ENCODE assay signal across 20 cellular contexts in genomic region chr11:108790501-108791299, GRCh38.
DNase-seq lines count a peak whose midpoint lies in the region; ATAC-seq and TF ChIP-seq lines count a peak whose summit lies in the region.
"Had no signal": no experiment of that assay in that cellular context is flagged by ENCODE, and none has a peak within 500 bp of the region (broad histone marks: within the 10 kb centered on the region; RNA-seq: fewer than 3 reads in every experiment).

No MANE protein-coding gene starts in this region.

- H3K36me3 ChIP-seq in tibial artery = no peaks in the 10 kb centered on the region
- H3K36me3 ChIP-seq: cardiac muscle cell, thyroid gland had no signal

- H3K9me3 Mint-ChIP-seq in activated T-cell treated with anti-CD3 and anti-CD28 coated beads, Interleukin-2, amount 50 U/mL, for 24 hours = peaks cover 2% of the 10 kb centered on the region
- H3K9me3 Mint-ChIP-seq in stimulated activated naive CD8-positive, alpha-beta T cell treated with anti-CD3 and anti-CD28 coated beads, Interleukin-15, amount 100 ng/mL, for 72 hours = no peaks in the 10 kb centered on the region
- H3K9me3 Mint-ChIP-seq: activated CD4-positive, alpha-beta memory T cell treated with anti-CD3 and anti-CD28 coated beads for 36 hours; natural killer cell treated with Interleukin-12 subunit alpha and Interleukin-12 subunit beta and Interleukin-15 and Interleukin-18, amount 100 ng/mL, for 72 hours had no signal

- peak overlapping the region; percentile 42 for H3K27ac Mint-ChIP-seq in activated T-cell treated with anti-CD3 and anti-CD28 coated beads, Interleukin-2, amount 50 U/mL, for 24 hours
- no peak overlapping the region for H3K27ac Mint-ChIP-seq in stimulated activated naive CD8-positive, alpha-beta T cell treated with anti-CD3 and anti-CD28 coated beads, Interleukin-15, amount 100 ng/mL, for 72 hours
- H3K27ac Mint-ChIP-seq: activated CD4-positive, alpha-beta memory T cell treated with anti-CD3 and anti-CD28 coated beads for 36 hours; natural killer cell treated with Interleukin-12 subunit alpha and Interleukin-12 subunit beta and Interleukin-15 and Interleukin-18, amount 100 ng/mL, for 72 hours had no signal

- H3K4me1 ChIP-seq in tibial artery = no peaks in the 10 kb centered on the region

- DNase-seq in activated T-cell treated with anti-CD3 and anti-CD28 coated beads, Interleukin-2, amount 50 U/mL, for 24 hours = no peak
- no peak for DNase-seq in activated T-cell treated with anti-CD3 and anti-CD28 coated beads for 4 hours
- no peak for DNase-seq in stimulated activated naive CD8-positive, alpha-beta T cell treated with anti-CD3 and anti-CD28 coated beads, Interleukin-15, amount 100 ng/mL, for 72 hours
- no peak for DNase-seq in retina
- DNase-seq in NCI-H526 treated with DMSO at 0.1 percent for 48 hours (lab: John Stamatoyannopoulos, UW) = no peak
- DNase-seq in tibial artery = no peak
- DNase-seq: activated CD4-positive, alpha-beta memory T cell treated with anti-CD3 and anti-CD28 coated beads for 36 hours; GM23248; Karpas-422; left cardiac atrium; NCI-H1105; NCI-H524 treated with DMSO at 0.1 percent for 48 hours; OCI-M1; SIG-M5; thyroid gland had no signal

- no peaks in the 10 kb centered on the region for H3K27me3 Mint-ChIP-seq in activated T-cell treated with anti-CD3 and anti-CD28 coated beads, Interleukin-2, amount 50 U/mL, for 24 hours
- no peaks in the 10 kb centered on the region for H3K27me3 Mint-ChIP-seq in stimulated activated naive CD8-positive, alpha-beta T cell treated with anti-CD3 and anti-CD28 coated beads, Interleukin-15, amount 100 ng/mL, for 72 hours
- H3K27me3 Mint-ChIP-seq: activated CD4-positive, alpha-beta memory T cell treated with anti-CD3 and anti-CD28 coated beads for 36 hours; natural killer cell treated with Interleukin-12 subunit alpha and Interleukin-12 subunit beta and Interleukin-15 and Interleukin-18, amount 100 ng/mL, for 72 hours had no signal

- TF ChIP-seq CTCF in tibial artery (IDR thresholded peaks at IDR 0.05) = no peak

- peaks cover 46% of the 10 kb centered on the region for H3K4me1 Mint-ChIP-seq in activated T-cell treated with anti-CD3 and anti-CD28 coated beads, Interleukin-2, amount 50 U/mL, for 24 hours (ENCODE audit: low read depth)
- H3K4me1 Mint-ChIP-seq in stimulated activated naive CD8-positive, alpha-beta T cell treated with anti-CD3 and anti-CD28 coated beads, Interleukin-15, amount 100 ng/mL, for 72 hours = peaks cover 38% of the 10 kb centered on the region

- ATAC-seq in HG02610 (IDR thresholded peaks at IDR 0.05; ENCODE audit: unreplicated experiment) (peak; percentile 88), HG03565 (IDR thresholded peaks at IDR 0.05; ENCODE audit: unreplicated experiment) (peak; percentile 41)
- peak; percentile 85 for ATAC-seq in stimulated activated naive CD8-positive, alpha-beta T cell treated with anti-CD3 and anti-CD28 coated beads, Interleukin-15, amount 100 ng/mL, for 72 hours
- ATAC-seq: left cardiac atrium; natural killer cell treated with Interleukin-12 subunit alpha and Interleukin-12 subunit beta and Interleukin-15 and Interleukin-18, amount 100 ng/mL, for 72 hours had no signal

- H3K9me3 ChIP-seq in tibial artery = no peaks in the 10 kb centered on the region
- H3K9me3 ChIP-seq: thyroid gland had no signal

- H3K36me3 Mint-ChIP-seq in activated T-cell treated with anti-CD3 and anti-CD28 coated beads, Interleukin-2, amount 50 U/mL, for 24 hours (ENCODE audit: low read depth) = peaks cover 13% of the 10 kb centered on the region
- H3K36me3 Mint-ChIP-seq: activated CD4-positive, alpha-beta memory T cell treated with anti-CD3 and anti-CD28 coated beads for 36 hours; natural killer cell treated with Interleukin-12 subunit alpha and Interleukin-12 subunit beta and Interleukin-15 and Interleukin-18, amount 100 ng/mL, for 72 hours had no signal

- no peaks in the 10 kb centered on the region for H3K27me3 ChIP-seq in tibial artery
- H3K27me3 ChIP-seq: cardiac muscle cell, thyroid gland had no signal

- H3K4me3 ChIP-seq in tibial artery = no peak overlapping the region
- H3K4me3 ChIP-seq: cardiac muscle cell, GM23248, thyroid gland had no signal

- no peak overlapping the region for H3K4me3 Mint-ChIP-seq in activated T-cell treated with anti-CD3 and anti-CD28 coated beads, Interleukin-2, amount 50 U/mL, for 24 hours
- H3K4me3 Mint-ChIP-seq in stimulated activated naive CD8-positive, alpha-beta T cell treated with anti-CD3 and anti-CD28 coated beads, Interleukin-15, amount 100 ng/mL, for 72 hours = peak overlapping the region in 1 of 2 donors; percentile 4
- H3K4me3 Mint-ChIP-seq: activated CD4-positive, alpha-beta memory T cell treated with anti-CD3 and anti-CD28 coated beads for 36 hours; natural killer cell treated with Interleukin-12 subunit alpha and Interleukin-12 subunit beta and Interleukin-15 and Interleukin-18, amount 100 ng/mL, for 72 hours had no signal

- intact Hi-C loops in tibial artery (cut with DNase I; ENCODE audit: low total_unique reads) = no loop called here

- H3K27ac ChIP-seq in tibial artery = no peak overlapping the region
- H3K27ac ChIP-seq: cardiac muscle cell, epithelial cell of prostate, GM23248, thyroid gland had no signal
